In the genomic region with DNA sequence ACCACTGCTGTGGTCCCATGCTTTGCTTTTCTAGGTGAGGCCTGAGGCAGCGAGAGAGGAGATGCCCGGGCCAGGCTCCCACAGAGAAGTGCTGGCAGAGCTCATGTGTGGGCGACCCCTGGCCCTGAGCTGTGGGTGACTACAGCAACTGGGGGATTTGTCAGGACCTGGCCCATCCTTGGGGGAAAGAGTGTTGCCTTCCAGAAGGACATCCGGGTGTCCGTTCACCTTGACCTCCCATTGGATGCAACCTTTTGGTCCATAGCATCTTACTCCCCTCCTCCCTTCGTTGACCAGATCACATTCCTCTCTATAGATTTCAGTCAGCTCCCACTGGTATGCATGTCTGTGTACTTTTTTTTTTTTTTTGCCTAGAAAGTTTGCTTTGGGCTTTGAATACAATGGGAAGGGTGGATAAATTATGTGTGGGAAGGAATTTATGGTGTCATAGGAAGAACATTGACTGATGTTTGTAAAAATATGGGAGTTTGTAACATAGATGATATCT, we compare ENCODE assay signal across 19 cellular contexts.
DNase-seq lines count a peak whose midpoint lies in the region; ATAC-seq and TF ChIP-seq lines count a peak whose summit lies in the region.
"Had no signal": no experiment of that assay in that cellular context is flagged by ENCODE, and none has a peak within 500 bp of the region (broad histone marks: within the 10 kb centered on the region; RNA-seq: fewer than 3 reads in every experiment).

No MANE protein-coding gene starts in this region.

- no peak for TF ChIP-seq POLR2A in transverse colon (IDR thresholded peaks at IDR 0.05)

- H3K4me3 ChIP-seq in rectal smooth muscle tissue (ENCODE audit: low read length) = no peak overlapping the region
- no peak overlapping the region for H3K4me3 ChIP-seq in transverse colon
- H3K4me3 ChIP-seq: K562 had no signal

- H3K27me3 ChIP-seq in rectal smooth muscle tissue (ENCODE audit: control insufficient read depth, insufficient read depth, low read length) (no peaks in the 10 kb centered on the region), transverse colon (no peaks in the 10 kb centered on the region)

- peaks cover 2 to 6% of the 10 kb centered on the region in 2 donors for H3K27me3 Mint-ChIP-seq in natural killer cell treated with Interleukin-12 subunit alpha and Interleukin-12 subunit beta and Interleukin-15 and Interleukin-18, amount 100 ng/mL, for 72 hours
- H3K27me3 Mint-ChIP-seq in natural killer cell (ENCODE audit: low read depth in 2 of 2) = no peaks in the 10 kb centered on the region

- H3K9me3 ChIP-seq in transverse colon = no peaks in the 10 kb centered on the region

- H3K27ac Mint-ChIP-seq in natural killer cell treated with Interleukin-12 subunit alpha and Interleukin-12 subunit beta and Interleukin-15 and Interleukin-18, amount 100 ng/mL, for 72 hours = no peak overlapping the region
- no peak overlapping the region for H3K27ac Mint-ChIP-seq in natural killer cell

- in situ Hi-C loops in transverse colon (cut with MboI; ENCODE audit: low pct_ligation_motif_present in 1 of 4, low pct_unique_long_range_greater_than_20kb in 1 of 4, low sequenced_read_pairs in 3 of 4) = no loop called here

- H3K27ac ChIP-seq in rectal smooth muscle tissue (ENCODE audit: low read depth, low read length) = peak overlapping the region; percentile 75
- H3K27ac ChIP-seq in transverse colon = peak overlapping the region in 2 of 4 donors; percentile 46 to 63

- H3K36me3 ChIP-seq in rectal smooth muscle tissue (ENCODE audit: control insufficient read depth, insufficient read depth, low read length) (no peaks in the 10 kb centered on the region), transverse colon (no peaks in the 10 kb centered on the region)

- no peak overlapping the region for H3K9ac ChIP-seq in rectal smooth muscle tissue (ENCODE audit: low read length)

- DNase-seq in natural killer cell treated with Interleukin-12 subunit alpha and Interleukin-12 subunit beta and Interleukin-15 and Interleukin-18, amount 100 ng/mL, for 72 hours (ENCODE audit: low spot score) = no peak
- DNase-seq in natural killer cell (no peak), left kidney (ENCODE audit: low read depth, low spot score) (peak; percentile 67), posterior cingulate gyrus (no peak), amniotic stem cell (lab: John Stamatoyannopoulos, UW) (no peak), transverse colon (no peak)
- no peak for DNase-seq in stimulated activated CD4-positive, alpha-beta T cell treated with anti-CD3 and anti-CD28 coated beads, Interleukin-4, amount 100 ng/mL, for 4 hours
- DNase-seq: C1 segment of cervical spinal cord; DMS153; EL; NCI-H1048; NCI-H146; NCI-H2081 treated with DMSO at 0.1 percent for 48 hours; NCI-H226; NK-92 treated with Interleukin-12 subunit alpha and Interleukin-12 subunit beta, amount 100 ng/mL, for 24 hours; OCI-M1; RPMI8226 had no signal

- H3K9me3 Mint-ChIP-seq in natural killer cell treated with Interleukin-12 subunit alpha and Interleukin-12 subunit beta and Interleukin-15 and Interleukin-18, amount 100 ng/mL, for 72 hours = no peaks in the 10 kb centered on the region
- H3K9me3 Mint-ChIP-seq in natural killer cell = no peaks in the 10 kb centered on the region

- H3K4me1 ChIP-seq in rectal smooth muscle tissue (ENCODE audit: control insufficient read depth, insufficient read depth, low read length) (peaks cover 18% of the 10 kb centered on the region), transverse colon (peaks cover 1 to 20% (median 7%) of the 10 kb centered on the region in 4 donors)

- TF ChIP-seq CTCF in natural killer cell (IDR thresholded peaks at IDR 0.05) (no peak), transverse colon (IDR thresholded peaks at IDR 0.05) (no peak)

- WGBS in transverse colon (ENCODE audit: low coverage in 1 of 2), 2 donors = 57 to 87% methylated on average over 2 to 6 of the region's 6 CpGs

- peak; percentile 43 to 44 for ATAC-seq in natural killer cell treated with Interleukin-12 subunit alpha and Interleukin-12 subunit beta and Interleukin-15 and Interleukin-18, amount 100 ng/mL, for 72 hours
- ATAC-seq in natural killer cell = no peak
- ATAC-seq: K562 had no signal

- H3K36me3 Mint-ChIP-seq in natural killer cell treated with Interleukin-12 subunit alpha and Interleukin-12 subunit beta and Interleukin-15 and Interleukin-18, amount 100 ng/mL, for 72 hours = no peaks in the 10 kb centered on the region
- H3K36me3 Mint-ChIP-seq in natural killer cell = no peaks in the 10 kb centered on the region

- intact Hi-C loops in natural killer cell (cut with micrococcal nuclease) = no loop called here
- intact Hi-C loops in posterior cingulate gyrus (cut with DNase I) = no loop called here
- intact Hi-C loops in transverse colon (cut with DNase I; ENCODE audit: low total_unique reads) = no loop called here

- no peak for TF ChIP-seq EP300 in transverse colon (IDR thresholded peaks at IDR 0.05; ENCODE audit: low read depth)

- H3K4me3 Mint-ChIP-seq in natural killer cell treated with Interleukin-12 subunit alpha and Interleukin-12 subunit beta and Interleukin-15 and Interleukin-18, amount 100 ng/mL, for 72 hours = no peak overlapping the region
- no peak overlapping the region for H3K4me3 Mint-ChIP-seq in natural killer cell

- H3K4me1 Mint-ChIP-seq in natural killer cell treated with Interleukin-12 subunit alpha and Interleukin-12 subunit beta and Interleukin-15 and Interleukin-18, amount 100 ng/mL, for 72 hours (ENCODE audit: low read depth in 2 of 2) = no peaks in the 10 kb centered on the region
- no peaks in the 10 kb centered on the region for H3K4me1 Mint-ChIP-seq in natural killer cell

Comparison
In these comparisons a context has a peak if more than half of its experiments do, and no peak if none do; other contexts are left out.
1. ATAC-seq: peak in natural killer cell treated with Interleukin-12 subunit alpha and Interleukin-12 subunit beta and Interleukin-15 and Interleukin-18, amount 100 ng/mL, for 72 hours (2 of 2); none in natural killer cell (0 of 3).